In genomic region chr9:84841915-84842314, GRCh38 we compare ENCODE assay signal across 19 cellular contexts.
A peak's percentile ranks its signal among the peaks of the same experiment; 100 is the strongest.
DNase-seq lines count a peak whose midpoint lies in the region; ATAC-seq and TF ChIP-seq lines count a peak whose summit lies in the region.
"Had no signal": no experiment of that assay in that cellular context is flagged by ENCODE, and none has a peak within 500 bp of the region (broad histone marks: within the 10 kb centered on the region; RNA-seq: fewer than 3 reads in every experiment).

No MANE protein-coding gene starts in this region.

- H3K9me3 ChIP-seq in OCI-LY7 (ENCODE audit: low read length) = no peaks in the 10 kb centered on the region
- H3K9me3 ChIP-seq: BE2C; BLaER1 treated with 17β-estradiol and CSF1 and Interleukin-3, amounts not matched to agents 10 nM and 100 nM had no signal

- H3K4me1 ChIP-seq in OCI-LY7 (ENCODE audit: insufficient read depth, low read length, poor library complexity, severe bottlenecking) = no peaks in the 10 kb centered on the region
- H3K4me1 ChIP-seq: BE2C had no signal

- no peak for TF ChIP-seq CTCF in epithelial cell of esophagus (IDR thresholded peaks at IDR 0.05; ENCODE audit: insufficient read depth, low read depth, low read length, missing control alignments)
- TF ChIP-seq CTCF in nephron (IDR thresholded peaks at IDR 0.05; ENCODE audit: unreplicated experiment in 3 of 3) = no peak
- no peak for TF ChIP-seq CTCF in retinal pigment epithelial cell (conservative IDR thresholded peaks at IDR 0.05; ENCODE audit: low read depth, low read length)
- TF ChIP-seq CTCF in OCI-LY7 (conservative IDR thresholded peaks at IDR 0.05; ENCODE audit: low read length) = no peak

- no peak overlapping the region for H3K27ac ChIP-seq in OCI-LY7 (ENCODE audit: low read depth, low read length, poor library complexity, severe bottlenecking)
- H3K27ac ChIP-seq: 22Rv1; BLaER1 treated with 17β-estradiol and CSF1 and Interleukin-3, amounts not matched to agents 10 nM and 100 nM had no signal

- peak overlapping the region in 2 of 3 experiments; percentile 47 to 72 for H3K27ac Mint-ChIP-seq in nephron
- H3K27ac Mint-ChIP-seq: CD4-positive, alpha-beta T cell; CD8-positive, alpha-beta memory T cell had no signal

- H3K9me2 ChIP-seq in OCI-LY7 (ENCODE audit: insufficient read depth, low read length) = no peaks in the 10 kb centered on the region

- H3K4me1 Mint-ChIP-seq in nephron = peaks cover 48% of the 10 kb centered on the region
- H3K4me1 Mint-ChIP-seq: CD14-positive monocyte; CD8-positive, alpha-beta memory T cell had no signal

- no peak overlapping the region for H3K4me3 Mint-ChIP-seq in nephron
- H3K4me3 Mint-ChIP-seq: CD14-positive monocyte; CD4-positive, alpha-beta T cell; CD8-positive, alpha-beta memory T cell had no signal

- peak; percentile 9 for DNase-seq in EH (ENCODE audit: low read depth)
- peak; percentile 15 for DNase-seq in epithelial cell of esophagus (ENCODE audit: low read depth)
- peak; percentile 35 for DNase-seq in retinal pigment epithelial cell (ENCODE audit: low read depth)
- DNase-seq in OCI-LY7 (ENCODE audit: low spot score) = no peak
- DNase-seq: BE2C; CD4-positive, alpha-beta T cell; CD8-positive, alpha-beta memory T cell; DMS 273 treated with DMSO at 0.1 percent for 48 hours; DMS79; GF-D8; GOT3; HCEC 1CT had no signal

- H3K9me3 Mint-ChIP-seq in nephron = peaks cover 4% of the 10 kb centered on the region
- H3K9me3 Mint-ChIP-seq: CD4-positive, alpha-beta T cell had no signal

- H3K4me2 ChIP-seq in OCI-LY7 (ENCODE audit: low read length) = no peak overlapping the region
- H3K4me2 ChIP-seq: BLaER1 treated with 17β-estradiol and CSF1 and Interleukin-3, amounts not matched to agents 10 nM and 100 nM had no signal

- no peaks in the 10 kb centered on the region for H3K36me3 Mint-ChIP-seq in nephron (ENCODE audit: low read depth)
- H3K36me3 Mint-ChIP-seq: CD14-positive monocyte; CD8-positive, alpha-beta memory T cell had no signal

- ATAC-seq in GM21717 (IDR thresholded peaks at IDR 0.05; ENCODE audit: unreplicated experiment) (no peak), HG03354 (IDR thresholded peaks at IDR 0.05; ENCODE audit: poor library complexity, severe bottlenecking, unreplicated experiment) (no peak), HG03025 (IDR thresholded peaks at IDR 0.05; ENCODE audit: low FRiP score, unreplicated experiment) (no peak)

- BruUV-seq in OCI-LY7 (replicated peaks; lab: Mats Ljungman, UMichigan) = no TSS peak

- POLR2A ChIA-PET in OCI-LY7 (lab: Charles Lee) = no interaction called here

- no peak overlapping the region for H2AFZ ChIP-seq in OCI-LY7 (ENCODE audit: low read length)

- H3K27me3 Mint-ChIP-seq in nephron (ENCODE audit: low read depth) = no peaks in the 10 kb centered on the region
- H3K27me3 Mint-ChIP-seq: CD4-positive, alpha-beta T cell had no signal

- H3K79me2 ChIP-seq in OCI-LY7 (ENCODE audit: insufficient read depth, low read depth, low read length) = no peaks in the 10 kb centered on the region

- CTCF ChIA-PET in OCI-LY7 (lab: Charles Lee; ENCODE audit: unreplicated experiment) = no interaction called here

- no peaks in the 10 kb centered on the region for H4K20me1 ChIP-seq in OCI-LY7 (ENCODE audit: insufficient read depth, low read length)
- H4K20me1 ChIP-seq: BLaER1 treated with 17β-estradiol and CSF1 and Interleukin-3, amounts not matched to agents 10 nM and 100 nM had no signal

- H3K4me3 ChIP-seq in epithelial cell of esophagus (ENCODE audit: low read length) = no peak overlapping the region
- H3K4me3 ChIP-seq in retinal pigment epithelial cell (ENCODE audit: low read length) = no peak overlapping the region
- H3K4me3 ChIP-seq in OCI-LY7 (ENCODE audit: low read depth, low read length, poor library complexity, severe bottlenecking) = no peak overlapping the region
- H3K4me3 ChIP-seq: BLaER1 treated with 17β-estradiol and CSF1 and Interleukin-3, amounts not matched to agents 10 nM and 100 nM had no signal

- intact Hi-C loops in OCI-LY7 (cut with micrococcal nuclease; ENCODE audit: unreplicated experiment) = no loop called here

- H3K36me3 ChIP-seq in OCI-LY7 (ENCODE audit: insufficient read depth, low read length) = no peaks in the 10 kb centered on the region
- H3K36me3 ChIP-seq: BE2C; BLaER1 treated with 17β-estradiol and CSF1 and Interleukin-3, amounts not matched to agents 10 nM and 100 nM had no signal
